ENCODE assay signal across 8 cellular contexts in the genomic region with DNA sequence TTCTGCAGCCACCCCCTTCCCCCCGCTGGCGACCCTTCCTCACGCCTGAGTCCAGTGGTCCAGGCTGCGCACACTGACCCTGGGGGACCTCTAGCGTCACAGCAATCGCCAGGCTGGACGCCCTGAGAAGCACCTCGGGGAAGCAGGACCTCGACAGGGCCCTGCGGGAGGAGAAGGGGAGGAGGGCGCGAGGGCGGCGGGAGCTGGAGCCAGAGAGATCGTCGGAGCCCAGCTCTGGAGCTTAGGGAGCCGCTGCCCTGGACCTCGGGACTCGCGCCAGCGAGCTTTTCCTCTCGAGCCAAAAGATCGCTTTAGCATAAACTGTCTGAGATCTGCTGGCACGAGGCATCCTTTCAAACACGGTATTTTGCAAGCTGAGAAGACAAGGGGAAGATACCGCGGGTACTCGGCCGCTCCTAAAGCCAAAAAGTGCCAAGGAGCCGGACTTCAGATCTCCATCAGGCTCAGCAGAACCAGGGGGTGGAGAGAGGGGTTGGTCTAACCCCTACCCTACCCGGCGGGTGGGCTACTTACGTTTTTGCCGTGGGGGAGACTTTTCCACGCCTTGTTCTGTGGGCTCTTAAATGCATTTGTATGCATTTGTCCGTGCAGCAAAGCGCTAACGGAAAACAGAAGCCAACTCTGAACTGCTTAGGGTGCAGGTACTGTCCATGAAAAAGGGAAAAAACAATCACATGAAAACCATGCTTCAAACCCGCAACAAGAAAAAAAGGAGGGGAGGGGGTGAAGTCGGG. TPM values are rescaled to one million over a fixed set of nuclear protein-coding genes. Genes with fewer than 3 reads are reported as not detected.
DNase-seq lines count a peak whose midpoint lies in the region; ATAC-seq and TF ChIP-seq lines count a peak whose summit lies in the region.

No MANE protein-coding gene starts in this region.

- 4% methylated on average over 37 of the region's 40 CpGs for WGBS in mesenchymal stem cell
- WGBS in aorta, 2 donors = 1% methylated on average over 39 to 40 of the region's 40 CpGs

- no peak overlapping the region for H2BK5ac ChIP-seq in mesenchymal stem cell (ENCODE audit: low read depth, low read length, poor library complexity, severe bottlenecking)

- H2BK12ac ChIP-seq in mesenchymal stem cell (ENCODE audit: low read length in 2 of 2) = no peak overlapping the region

- H4K91ac ChIP-seq in mesenchymal stem cell (ENCODE audit: low read length) = no peak overlapping the region

- H2AFZ ChIP-seq in KMS-11 (ENCODE audit: low read depth) (peak overlapping the region; percentile 22; the same call in 1 of the 2 replicates), mesenchymal stem cell (ENCODE audit: low read depth, low read length) (peak overlapping the region; percentile 44)

- H3K4me1 ChIP-seq in BE2C (no peaks in the 10 kb centered on the region), KMS-11 (ENCODE audit: low read depth, poor library complexity, severe bottlenecking) (no peaks in the 10 kb centered on the region), duodenal mucosa (ENCODE audit: control insufficient read depth in 1 of 2, insufficient read depth in 2 of 2, low read length in 2 of 2) (peaks cover 0 to 6% of the 10 kb centered on the region in 2 donors), mesenchymal stem cell (ENCODE audit: control insufficient read depth, insufficient read depth, low read depth, low read length) (peaks cover 22% of the 10 kb centered on the region), aorta (ENCODE audit: control insufficient read depth in 1 of 2, insufficient read depth in 2 of 2, low read length in 2 of 2) (no peaks in the 10 kb centered on the region)
- H3K4me1 ChIP-seq in CD8-positive, alpha-beta memory T cell (ENCODE audit: insufficient read depth, low read length) = no peaks in the 10 kb centered on the region

- no peak overlapping the region for H3K27ac Mint-ChIP-seq in CD8-positive, alpha-beta memory T cell

- peaks cover 0 to 2% (median 0%) of the 10 kb centered on the region in 3 donors for H3K36me3 Mint-ChIP-seq in CD8-positive, alpha-beta memory T cell

- no peaks in the 10 kb centered on the region for H3K79me1 ChIP-seq in mesenchymal stem cell (replicated peaks; ENCODE audit: low read length, poor library complexity, severe bottlenecking)

- no peak overlapping the region for H3K14ac ChIP-seq in mesenchymal stem cell (ENCODE audit: low read length in 2 of 2)

- intact Hi-C loops in aorta (cut with DNase I) = no loop called here

- H3K27ac ChIP-seq in KMS-11 (no peak overlapping the region), duodenal mucosa (ENCODE audit: low read depth, low read length) (no peak overlapping the region), mesenchymal stem cell (ENCODE audit: low read length, poor library complexity, severe bottlenecking) (no peak overlapping the region), aorta (ENCODE audit: low read depth in 1 of 2, low read length in 2 of 2) (no peak overlapping the region)
- H3K27ac ChIP-seq in CD8-positive, alpha-beta memory T cell (ENCODE audit: low read depth, low read length) = no peak overlapping the region

- H2BK120ac ChIP-seq in mesenchymal stem cell (ENCODE audit: low read depth, low read length) = no peak overlapping the region

- H3K27me3 ChIP-seq in BE2C (peaks cover 25% of the 10 kb centered on the region), KMS-11 (ENCODE audit: insufficient read depth, low read depth) (no peaks in the 10 kb centered on the region), duodenal mucosa (ENCODE audit: control insufficient read depth in 1 of 2, insufficient read depth in 2 of 2, low read length in 2 of 2) (peaks cover 27 to 37% of the 10 kb centered on the region in 2 donors), mesenchymal stem cell (ENCODE audit: control insufficient read depth in 1 of 2, insufficient read depth in 1 of 2, low read length in 2 of 2) (peaks cover 6 to 17% of the 10 kb centered on the region in 2 experiments), aorta (ENCODE audit: control insufficient read depth in 1 of 2, insufficient read depth in 2 of 2, low read length in 1 of 2) (no peaks in the 10 kb centered on the region)
- no peaks in the 10 kb centered on the region for H3K27me3 ChIP-seq in CD8-positive, alpha-beta memory T cell (ENCODE audit: insufficient read depth, low read length, poor library complexity, severe bottlenecking)

- no peak overlapping the region for H3K4ac ChIP-seq in mesenchymal stem cell (ENCODE audit: low read depth in 1 of 2, low read length in 2 of 2)

- DNase-seq in BE2C = peak; percentile 2
- peak; percentile 44 for DNase-seq in mesenchymal stem cell
- peak; percentile 47 to 77 for DNase-seq in aorta
- no peak for DNase-seq in CD8-positive, alpha-beta memory T cell
- no peak for DNase-seq in putamen (ENCODE audit: low spot score)

- H4K8ac ChIP-seq in mesenchymal stem cell (ENCODE audit: low read length) = no peak overlapping the region

- H2BK15ac ChIP-seq in mesenchymal stem cell (ENCODE audit: low read depth, poor library complexity, severe bottlenecking) = no peak overlapping the region

- H3K18ac ChIP-seq in mesenchymal stem cell (ENCODE audit: low read depth in 1 of 2, low read length in 2 of 2) = peak overlapping the region in 1 of 2 experiments; percentile 18

- H3K4me2 ChIP-seq in KMS-11 = no peak overlapping the region
- peak overlapping the region; percentile 92 for H3K4me2 ChIP-seq in mesenchymal stem cell (ENCODE audit: low read length, poor library complexity, severe bottlenecking)

- peaks cover 0 to 7% (median 6%) of the 10 kb centered on the region in 3 donors for H3K4me1 Mint-ChIP-seq in CD8-positive, alpha-beta memory T cell

- ATAC-seq in aorta (ENCODE audit: low FRiP score) (peak; percentile 51), GM19452 (IDR thresholded peaks at IDR 0.05; ENCODE audit: unreplicated experiment) (no peak)

- no peaks in the 10 kb centered on the region for H4K20me1 ChIP-seq in KMS-11 (ENCODE audit: insufficient read depth)

- peaks cover 0 to 10% (median 8%) of the 10 kb centered on the region in 5 donors for H3K9me3 Mint-ChIP-seq in CD8-positive, alpha-beta memory T cell

- H3K36me3 ChIP-seq in BE2C = no peaks in the 10 kb centered on the region
- H3K36me3 ChIP-seq in KMS-11 (ENCODE audit: insufficient read depth) = no peaks in the 10 kb centered on the region
- no peaks in the 10 kb centered on the region for H3K36me3 ChIP-seq in duodenal mucosa (ENCODE audit: control insufficient read depth in 1 of 2, insufficient read depth in 2 of 2, low read length in 2 of 2)
- H3K36me3 ChIP-seq in mesenchymal stem cell (ENCODE audit: control insufficient read depth in 1 of 2, insufficient read depth in 2 of 2, low read depth in 1 of 2, low read length in 2 of 2) = no peaks in the 10 kb centered on the region
- no peaks in the 10 kb centered on the region for H3K36me3 ChIP-seq in aorta (ENCODE audit: control insufficient read depth in 1 of 2, insufficient read depth in 2 of 2, low read length in 1 of 2)
- no peaks in the 10 kb centered on the region for H3K36me3 ChIP-seq in CD8-positive, alpha-beta memory T cell (ENCODE audit: insufficient read depth, low read length)

- POLR2A ChIA-PET in CD8-positive, alpha-beta memory T cell (lab: Charles Lee) = no interaction called here

- peaks cover 14 to 34% of the 10 kb centered on the region in 2 donors for H3K27me3 Mint-ChIP-seq in CD8-positive, alpha-beta memory T cell

- H3K23ac ChIP-seq in mesenchymal stem cell (ENCODE audit: low read length in 2 of 2) = peak overlapping the region in 1 of 2 experiments; percentile 29

- no peaks in the 10 kb centered on the region for H3K9me3 ChIP-seq in BE2C
- no peaks in the 10 kb centered on the region for H3K9me3 ChIP-seq in duodenal mucosa (ENCODE audit: control insufficient read depth in 1 of 2, low read length in 2 of 2)
- no peaks in the 10 kb centered on the region for H3K9me3 ChIP-seq in mesenchymal stem cell (ENCODE audit: control insufficient read depth, low read length)
- H3K9me3 ChIP-seq in aorta (ENCODE audit: control insufficient read depth, low read length) = no peaks in the 10 kb centered on the region
- no peaks in the 10 kb centered on the region for H3K9me3 ChIP-seq in CD8-positive, alpha-beta memory T cell (ENCODE audit: low read length)

- no peak overlapping the region for H3K9ac ChIP-seq in KMS-11
- no peak overlapping the region for H3K9ac ChIP-seq in duodenal mucosa (ENCODE audit: low read depth in 1 of 2, low read length in 2 of 2)
- H3K9ac ChIP-seq in mesenchymal stem cell (ENCODE audit: low read length) = peak overlapping the region; percentile 67

- H3K79me2 ChIP-seq in KMS-11 (ENCODE audit: insufficient read depth, low read depth) = no peaks in the 10 kb centered on the region

- H3K4me3 Mint-ChIP-seq in CD8-positive, alpha-beta memory T cell = peak overlapping the region in 1 of 7 donors; percentile 19

- TF ChIP-seq CTCF in BE2C (IDR thresholded peaks at IDR 0.05; ENCODE audit: low read depth, low read length) (no peak), KMS-11 (conservative IDR thresholded peaks at IDR 0.05; ENCODE audit: low read depth, low read length) (no peak)

- H2AK5ac ChIP-seq in mesenchymal stem cell (ENCODE audit: low read length, severe bottlenecking) = no peak overlapping the region

- CTCF ChIA-PET in CD8-positive, alpha-beta memory T cell (lab: Charles Lee) = no interaction called here

- no peak overlapping the region for H3K4me3 ChIP-seq in BE2C (ENCODE audit: low read depth, low read length)
- H3K4me3 ChIP-seq in KMS-11 (IDR thresholded peaks at IDR 0.05; ENCODE audit: insufficient read depth, low read depth, low read length) = no peak overlapping the region
- peak overlapping the region; percentile 41 to 60 for H3K4me3 ChIP-seq in duodenal mucosa (ENCODE audit: low read depth in 1 of 2, low read length in 2 of 2)
- H3K4me3 ChIP-seq in mesenchymal stem cell (ENCODE audit: insufficient read depth in 1 of 2, low read depth in 1 of 2, low read length in 2 of 2) = peak overlapping the region; percentile 45 to 78
- H3K4me3 ChIP-seq in aorta (ENCODE audit: low read length in 2 of 2) = peak overlapping the region; percentile 8 to 39
- no peak overlapping the region for H3K4me3 ChIP-seq in CD8-positive, alpha-beta memory T cell (ENCODE audit: low read length)

RNA-seq across cellular contexts. Expression of a gene that starts 0.6 kb away (rescaled TPM):
- 0.20 TPM for polyA plus RNA-seq in BE2C (2012; ENCODE audit: insufficient read depth, insufficient read length, low read depth)
- 0.17 TPM for polyA plus RNA-seq in mesenchymal stem cell (2013, experiment 1 of 2)
- polyA plus RNA-seq in mesenchymal stem cell (2013, experiment 2 of 2) = 0.16 TPM
- total RNA-seq in aorta = 1 to 10 TPM; 2.2 to 3.0 TPM
- under 1 TPM; 0.31 to 0.38 TPM for polyA plus RNA-seq in aorta
- total RNA-seq in CD8-positive, alpha-beta memory T cell = not detected
- polyA plus RNA-seq in CD8-positive, alpha-beta memory T cell = not detected

Comparison
In these comparisons a context has a peak if more than half of its experiments do, and no peak if none do; other contexts are left out.
1. DNase-seq: peak in BE2C (single experiment), mesenchymal stem cell (single experiment) and aorta (2 of 2); none in CD8-positive, alpha-beta memory T cell (0 of 5) and putamen (single experiment).
2. H3K4me3 ChIP-seq: peak in duodenal mucosa (2 of 2), mesenchymal stem cell (2 of 2) and aorta (2 of 2); none in BE2C (single experiment), KMS-11 (single experiment) and CD8-positive, alpha-beta memory T cell (single experiment).